In genomic region chr10:88923525-88923924, GRCh38 we compare ENCODE assay signal across 26 cellular contexts. TPM values are rescaled to one million over a fixed set of nuclear protein-coding genes. Genes with fewer than 3 reads are reported as not detected.
DNase-seq lines count a peak whose midpoint lies in the region; ATAC-seq and TF ChIP-seq lines count a peak whose summit lies in the region.
"Had no signal": no experiment of that assay in that cellular context is flagged by ENCODE, and none has a peak within 500 bp of the region (broad histone marks: within the 10 kb centered on the region; RNA-seq: fewer than 3 reads in every experiment).

No MANE protein-coding gene starts in this region.

- no peak overlapping the region for H4K8ac ChIP-seq in mesendoderm (ENCODE audit: low read depth, low read length)

- no peaks in the 10 kb centered on the region for H3K9me3 Mint-ChIP-seq in HFFc6
- H3K9me3 Mint-ChIP-seq: activated CD8-positive, alpha-beta T cell treated with anti-CD3 and anti-CD28 coated beads for 36 hours; activated naive CD8-positive, alpha-beta T cell treated with anti-CD3 and anti-CD28 coated beads, Interleukin-2, amount 10 ng/mL, durations not matched to agents 7 days and 5 days; CD8-positive, alpha-beta T cell; effector memory CD8-positive, alpha-beta T cell had no signal

- no peak overlapping the region for H2BK15ac ChIP-seq in mesendoderm (replicated peaks; ENCODE audit: low read depth)

- H3K4me3 ChIP-seq in epithelial cell of esophagus (ENCODE audit: low read length): no peak overlapping the region
- H3K4me3 ChIP-seq in mesendoderm (ENCODE audit: low read length): no peak overlapping the region
- H3K4me3 ChIP-seq: gastroesophageal sphincter, upper lobe of left lung had no signal

- H3K79me2 ChIP-seq in mesendoderm (ENCODE audit: control insufficient read depth, insufficient read depth, low read length): no peaks in the 10 kb centered on the region
- H3K79me2 ChIP-seq: parathyroid adenoma had no signal

- H3K27me3 ChIP-seq in mesendoderm (ENCODE audit: insufficient read depth, low read length, poor library complexity): no peaks in the 10 kb centered on the region
- H3K27me3 ChIP-seq: gastroesophageal sphincter, upper lobe of left lung had no signal

- H3K4me1 Mint-ChIP-seq in HFFc6 (ENCODE audit: low read depth): peaks cover 86% of the 10 kb centered on the region
- H3K4me1 Mint-ChIP-seq: B cell had no signal

- no peak overlapping the region for H3K56ac ChIP-seq in mesendoderm (ENCODE audit: low read length)

- no peak overlapping the region for H3K18ac ChIP-seq in mesendoderm (ENCODE audit: low read length)

- H3K4ac ChIP-seq in mesendoderm (ENCODE audit: low read depth, low read length): no peak overlapping the region

- no peaks in the 10 kb centered on the region for H3K36me3 ChIP-seq in mesendoderm (ENCODE audit: control insufficient read depth, insufficient read depth, low read length)
- H3K36me3 ChIP-seq: gastroesophageal sphincter, upper lobe of left lung had no signal

- no peak overlapping the region for H2BK120ac ChIP-seq in mesendoderm (ENCODE audit: low read depth, low read length)

- no peaks in the 10 kb centered on the region for H3K79me1 ChIP-seq in mesendoderm (ENCODE audit: low read length)

- H2AK5ac ChIP-seq in mesendoderm (ENCODE audit: low read length): no peak overlapping the region

- H2BK5ac ChIP-seq in mesendoderm (ENCODE audit: low read length): no peak overlapping the region

- peaks cover 51% of the 10 kb centered on the region for H3K36me3 Mint-ChIP-seq in HFFc6 (ENCODE audit: low read depth)

- no peak overlapping the region for H3K4me3 Mint-ChIP-seq in HFFc6
- H3K4me3 Mint-ChIP-seq: activated CD8-positive, alpha-beta T cell treated with anti-CD3 and anti-CD28 coated beads for 36 hours; activated naive CD8-positive, alpha-beta T cell treated with anti-CD3 and anti-CD28 coated beads, Interleukin-2, amount 10 ng/mL, durations not matched to agents 7 days and 5 days; B cell; CD8-positive, alpha-beta T cell; effector memory CD8-positive, alpha-beta T cell had no signal

- no peaks in the 10 kb centered on the region for H3K4me1 ChIP-seq in mesendoderm (ENCODE audit: control insufficient read depth, low read depth, low read length)
- H3K4me1 ChIP-seq: parathyroid adenoma, upper lobe of left lung had no signal

- no peak overlapping the region for H4K5ac ChIP-seq in mesendoderm (ENCODE audit: low read length)

- H3K27me3 Mint-ChIP-seq in HFFc6 (ENCODE audit: insufficient read depth): no peaks in the 10 kb centered on the region
- H3K27me3 Mint-ChIP-seq: activated CD8-positive, alpha-beta T cell treated with anti-CD3 and anti-CD28 coated beads for 36 hours; activated naive CD8-positive, alpha-beta T cell treated with anti-CD3 and anti-CD28 coated beads, Interleukin-2, amount 10 ng/mL, durations not matched to agents 7 days and 5 days; B cell; effector memory CD8-positive, alpha-beta T cell had no signal

- TF ChIP-seq CTCF in HFFc6 (IDR thresholded peaks at IDR 0.05): no peak
- TF ChIP-seq CTCF in epithelial cell of esophagus (IDR thresholded peaks at IDR 0.05; ENCODE audit: insufficient read depth, low read depth, low read length, missing control alignments): no peak

- peak; percentile 25 for ATAC-seq in SK-N-SH treated with all-trans-retinoic acid at 6 μM for 48 hours
- ATAC-seq: activated CD8-positive, alpha-beta T cell treated with anti-CD3 and anti-CD28 coated beads for 36 hours; CD8-positive, alpha-beta T cell; effector memory CD8-positive, alpha-beta T cell; esophagus mucosa; gastroesophageal sphincter; HCT116; HepG2; left ventricle myocardium superior; right cardiac atrium had no signal

- H3K27ac ChIP-seq in mesendoderm (ENCODE audit: low read depth, low read length): no peak overlapping the region
- H3K27ac ChIP-seq: gastroesophageal sphincter, parathyroid adenoma, upper lobe of left lung had no signal

- DNase-seq in HFFc6 (peak; percentile 28), epithelial cell of esophagus (ENCODE audit: low read depth) (peak; percentile 47), myocyte (ENCODE audit: low read depth) (peak; percentile 72), UCSD-AML1 (lab: John Stamatoyannopoulos, UW; ENCODE audit: unreplicated experiment) (no peak), mesendoderm (no peak), NCI-H2196 (lab: John Stamatoyannopoulos, UW; ENCODE audit: unreplicated experiment) (no peak)
- DNase-seq in activated CD4-positive, alpha-beta T cell treated with anti-CD3 and anti-CD28 coated beads, Interleukin-2, amount 50 U/mL, for 1 hour: no peak
- DNase-seq: activated CD4-positive, CD25-positive, alpha-beta regulatory T cell treated with anti-CD3 and anti-CD28 coated beads, Interleukin-2, amount 50 U/mL, for 72 hours; activated CD8-positive, alpha-beta T cell treated with anti-CD3 and anti-CD28 coated beads for 36 hours; activated effector memory CD4-positive, alpha-beta T cell treated with anti-CD3 and anti-CD28 coated beads, Interleukin-2, amount 50 U/mL, for 16 hours; activated naive CD8-positive, alpha-beta T cell treated with anti-CD3 and anti-CD28 coated beads, Interleukin-2, amount 10 ng/mL, durations not matched to agents 7 days and 5 days; CD8-positive, alpha-beta T cell; effector memory CD8-positive, alpha-beta T cell; Kasumi-1; left ventricle myocardium superior; right cardiac atrium; stimulated activated CD4-positive, alpha-beta T cell treated with anti-CD3 and anti-CD28 coated beads, Interleukin-4, amount 100 ng/mL, for 1 hour; substantia nigra; upper lobe of left lung had no signal

- H3K23ac ChIP-seq in mesendoderm (ENCODE audit: low read length): no peak overlapping the region

- no peak overlapping the region for H3K9ac ChIP-seq in mesendoderm (ENCODE audit: low read length)
- H3K9ac ChIP-seq: parathyroid adenoma had no signal

- no peak overlapping the region for H3K27ac Mint-ChIP-seq in HFFc6
- H3K27ac Mint-ChIP-seq: activated CD8-positive, alpha-beta T cell treated with anti-CD3 and anti-CD28 coated beads for 36 hours; activated naive CD8-positive, alpha-beta T cell treated with anti-CD3 and anti-CD28 coated beads, Interleukin-2, amount 10 ng/mL, durations not matched to agents 7 days and 5 days; B cell; CD8-positive, alpha-beta T cell; effector memory CD8-positive, alpha-beta T cell had no signal

- no peak overlapping the region for H3K4me2 ChIP-seq in mesendoderm (ENCODE audit: low read length)

TF ChIP-seq in SK-N-SH treated with all-trans-retinoic acid at 6 μM for 48 hours, 23 proteins besides CTCF, POLR2A, EP300 and RAD21:
- TF ChIP-seq RARB (CRISPR knock-in tag; IDR thresholded peaks at IDR 0.05) (no peak), OSR1 (CRISPR knock-in tag; IDR thresholded peaks at IDR 0.05) (no peak)
TF ChIP-seq in SK-N-SH treated with all-trans-retinoic acid at 6 μM for 48 hours: peak in this region for 0.

RNA-seq across cellular contexts. Expression of gene ACTA2, which starts 29.0 kb away (rescaled TPM):
- 100 to 1,000 TPM; 112 to 178 (median 164) TPM for total RNA-seq in HFFc6 (2021; fragmentation: NEBNext Ultra II Directional; extraction: Animal tissue kit (Norgen Biotek cat#: 25700))
- 1,010 and 1,436 TPM in 2 replicates for total RNA-seq in myocyte
- 2,635 TPM for polyA plus RNA-seq in myocyte (2012)
- 1.5 TPM for polyA plus RNA-seq in mesendoderm (2013, experiment 1 of 2)
- polyA plus RNA-seq in mesendoderm (2013, experiment 2 of 2): 1.6 TPM

RNA-seq across cellular contexts. Expression of gene STAMBPL1, which starts 43.5 kb away (rescaled TPM):
- total RNA-seq in HFFc6 (2021; fragmentation: NEBNext Ultra II Directional; extraction: Animal tissue kit (Norgen Biotek cat#: 25700)): 10 to 100 TPM; 28.8 to 44.9 (median 40.6) TPM
- total RNA-seq in myocyte: 10.0 and 11.3 TPM in 2 replicates
- polyA plus RNA-seq in myocyte (2012): 2.6 TPM
- 4.1 TPM for polyA plus RNA-seq in mesendoderm (2013, experiment 1 of 2)
- 4.3 TPM for polyA plus RNA-seq in mesendoderm (2013, experiment 2 of 2)

Comparison
In these comparisons a context has a peak if more than half of its experiments do, and no peak if none do; other contexts are left out.
1. DNase-seq: peak in HFFc6 (single experiment), epithelial cell of esophagus (single experiment) and myocyte (single experiment); none in UCSD-AML1 (single experiment), activated CD4-positive, alpha-beta T cell treated with anti-CD3 and anti-CD28 coated beads, Interleukin-2, amount 50 U/mL, for 1 hour (single experiment), mesendoderm (single experiment) and NCI-H2196 (single experiment).